In the genomic region with DNA sequence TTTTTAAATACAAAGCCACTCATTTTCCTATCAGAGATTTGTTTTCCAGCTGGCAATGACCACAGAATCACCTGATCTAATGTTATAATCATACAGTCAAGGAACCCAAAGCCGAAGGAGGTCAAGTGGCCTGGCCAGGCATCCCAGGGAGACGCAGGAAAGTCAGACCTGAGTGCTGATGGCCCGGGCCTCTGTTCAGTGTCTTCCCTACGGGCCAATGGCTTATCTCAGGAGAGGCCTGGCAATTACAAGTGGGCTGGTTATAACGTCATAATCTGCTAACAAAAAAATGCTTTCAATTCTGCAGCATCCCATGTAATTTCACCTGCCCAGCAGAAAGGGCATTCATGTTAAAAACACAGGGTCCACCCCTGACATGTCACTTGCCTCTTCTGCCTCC, we compare ENCODE assay signal across 21 cellular contexts. TPM values are rescaled to one million over a fixed set of nuclear protein-coding genes. Genes with fewer than 3 reads are reported as not detected.
A peak's percentile ranks its signal among the peaks of the same experiment; 100 is the strongest.
DNase-seq lines count a peak whose midpoint lies in the region; ATAC-seq and TF ChIP-seq lines count a peak whose summit lies in the region.
"Had no signal": no experiment of that assay in that cellular context is flagged by ENCODE, and none has a peak within 500 bp of the region (broad histone marks: within the 10 kb centered on the region; RNA-seq: fewer than 3 reads in every experiment).

No MANE protein-coding gene starts in this region.

- TF ChIP-seq POLR2A in suprapubic skin (IDR thresholded peaks at IDR 0.05) (no peak), gastroesophageal sphincter (IDR thresholded peaks at IDR 0.05) (no peak)

- no peak overlapping the region for H3K4me3 Mint-ChIP-seq in GM23338
- H3K4me3 Mint-ChIP-seq: CD14-positive monocyte, IgD-negative memory B cell had no signal

- peaks cover 16% of the 10 kb centered on the region for H3K4me1 ChIP-seq in cardiac muscle cell (ENCODE audit: low read depth)
- no peaks in the 10 kb centered on the region for H3K4me1 ChIP-seq in GM23338 (ENCODE audit: insufficient read depth)
- peaks cover 3% of the 10 kb centered on the region for H3K4me1 ChIP-seq in suprapubic skin
- peaks cover 0 to 13% (median 0%) of the 10 kb centered on the region in 3 donors for H3K4me1 ChIP-seq in gastroesophageal sphincter

- no peak overlapping the region for H2AFZ ChIP-seq in GM23338

- H3K27me3 Mint-ChIP-seq in GM23338 (ENCODE audit: insufficient read depth, low read depth, poor library complexity), result peaks cover 4% of the 10 kb centered on the region
- H3K27me3 Mint-ChIP-seq: IgD-negative memory B cell had no signal

- no peak for TF ChIP-seq EP300 in suprapubic skin (IDR thresholded peaks at IDR 0.05)
- TF ChIP-seq EP300 in gastroesophageal sphincter (IDR thresholded peaks at IDR 0.05), result no peak

- H3F3A ChIP-seq in GM23338 (replicated peaks; ENCODE audit: low read depth), result no peaks in the 10 kb centered on the region

- H3K4me3 ChIP-seq in cardiac muscle cell (no peak overlapping the region), GM23338 (no peak overlapping the region), suprapubic skin (no peak overlapping the region), gastroesophageal sphincter (no peak overlapping the region)
- H3K4me3 ChIP-seq: Peyer's patch, SJSA1 had no signal

- ATAC-seq in GM23338 (no peak), gastroesophageal sphincter (no peak)

- H3K36me3 Mint-ChIP-seq in GM23338 (ENCODE audit: low read depth), result peaks cover 48% of the 10 kb centered on the region

- no peaks in the 10 kb centered on the region for H3K27me3 ChIP-seq in cardiac muscle cell
- no peaks in the 10 kb centered on the region for H3K27me3 ChIP-seq in GM23338 (ENCODE audit: insufficient read depth)
- no peaks in the 10 kb centered on the region for H3K27me3 ChIP-seq in suprapubic skin
- no peaks in the 10 kb centered on the region for H3K27me3 ChIP-seq in gastroesophageal sphincter
- H3K27me3 ChIP-seq: Peyer's patch, SJSA1 had no signal

- H3K79me2 ChIP-seq in GM23338 (replicated peaks; ENCODE audit: insufficient read depth), result 0 out of 2 replicates have a peak, but pooled peaks cover 5% of the 10 kb centered on the region

- TF ChIP-seq CTCF in cardiac muscle cell (IDR thresholded peaks at IDR 0.05; ENCODE audit: low read depth, low read length) (no peak), GM23338 (conservative IDR thresholded peaks at IDR 0.05; ENCODE audit: low read depth in 2 of 2) (no peak), suprapubic skin (IDR thresholded peaks at IDR 0.05) (no peak), gastroesophageal sphincter (IDR thresholded peaks at IDR 0.05) (no peak)

- H3K9me2 ChIP-seq in GM23338 (ENCODE audit: insufficient read depth), result no peaks in the 10 kb centered on the region

- 0 out of 2 replicates have a peak, but pooled peaks cover 6% of the 10 kb centered on the region for H4K20me1 ChIP-seq in GM23338 (replicated peaks; ENCODE audit: insufficient read depth)

- 88% methylated on average over 5 of the region's 5 CpGs for WGBS in suprapubic skin
- 49 to 60% methylated on average over 1 to 2 of the region's 5 CpGs for WGBS in gastroesophageal sphincter (ENCODE audit: low coverage in 1 of 2), 2 donors

- H3K27ac ChIP-seq in cardiac muscle cell, result peak overlapping the region; percentile 72
- no peak overlapping the region for H3K27ac ChIP-seq in GM23338 (ENCODE audit: low read depth)
- no peak overlapping the region for H3K27ac ChIP-seq in suprapubic skin
- H3K27ac ChIP-seq in gastroesophageal sphincter, result no peak overlapping the region
- H3K27ac ChIP-seq: 22Rv1, Peyer's patch, SJSA1 had no signal

- H3K27ac Mint-ChIP-seq in GM23338, result no peak overlapping the region

- H3K4me2 ChIP-seq in GM23338, result no peak overlapping the region

- DNase-seq in activated CD8-positive, alpha-beta memory T cell treated with anti-CD3 and anti-CD28 coated beads for 24 hours, result peak; percentile 32
- DNase-seq in activated CD8-positive, alpha-beta memory T cell treated with anti-CD3 and anti-CD28 coated beads, Interleukin-2, amount 50 U/mL, for 4 hours, result no peak
- DNase-seq in NCI-H2227 (lab: John Stamatoyannopoulos, UW; ENCODE audit: unreplicated experiment) (peak; percentile 19), cardiac muscle cell (ENCODE audit: low read depth in 1 of 2, low spot score in 1 of 2) (peak in 1 of 2 donors; percentile 80), islet precursor cell (peak; percentile 8), GM23338 (ENCODE audit: low spot score) (no peak), suprapubic skin (ENCODE audit: low spot score in 2 of 2) (no peak)
- DNase-seq: ACHN, DMS53, GDM1, MV-4-11, NCI-H1105 treated with DMSO at 0.1 percent for 48 hours, NCI-H2029 treated with DMSO at 0.1 percent for 48 hours, NCI-H524 treated with DMSO at 0.1 percent for 48 hours, NCI-H82, Peyer's patch had no signal

- no peaks in the 10 kb centered on the region for H3K9me3 ChIP-seq in cardiac muscle cell (ENCODE audit: low read depth)
- H3K9me3 ChIP-seq in suprapubic skin, result no peaks in the 10 kb centered on the region
- H3K9me3 ChIP-seq in gastroesophageal sphincter, result no peaks in the 10 kb centered on the region
- H3K9me3 ChIP-seq: Peyer's patch, SJSA1 had no signal

- H3K9me3 Mint-ChIP-seq in GM23338, result no peaks in the 10 kb centered on the region
- H3K9me3 Mint-ChIP-seq: CD14-positive monocyte, IgD-negative memory B cell had no signal

- H3K36me3 ChIP-seq in cardiac muscle cell (peaks cover 13% of the 10 kb centered on the region), GM23338 (ENCODE audit: insufficient read depth) (peaks cover 10% of the 10 kb centered on the region), suprapubic skin (peaks cover 69% of the 10 kb centered on the region), gastroesophageal sphincter (peaks cover 2 to 100% of the 10 kb centered on the region in 2 donors)

- no peaks in the 10 kb centered on the region for H3K4me1 Mint-ChIP-seq in GM23338

TF ChIP-seq in GM23338, 12 proteins besides CTCF, POLR2A, EP300 and RAD21 (continues in another document):
- TF ChIP-seq ZNF114 (CRISPR knock-in tag; IDR thresholded peaks at IDR 0.05), result no peak
- TF ChIP-seq, protein P1, sequence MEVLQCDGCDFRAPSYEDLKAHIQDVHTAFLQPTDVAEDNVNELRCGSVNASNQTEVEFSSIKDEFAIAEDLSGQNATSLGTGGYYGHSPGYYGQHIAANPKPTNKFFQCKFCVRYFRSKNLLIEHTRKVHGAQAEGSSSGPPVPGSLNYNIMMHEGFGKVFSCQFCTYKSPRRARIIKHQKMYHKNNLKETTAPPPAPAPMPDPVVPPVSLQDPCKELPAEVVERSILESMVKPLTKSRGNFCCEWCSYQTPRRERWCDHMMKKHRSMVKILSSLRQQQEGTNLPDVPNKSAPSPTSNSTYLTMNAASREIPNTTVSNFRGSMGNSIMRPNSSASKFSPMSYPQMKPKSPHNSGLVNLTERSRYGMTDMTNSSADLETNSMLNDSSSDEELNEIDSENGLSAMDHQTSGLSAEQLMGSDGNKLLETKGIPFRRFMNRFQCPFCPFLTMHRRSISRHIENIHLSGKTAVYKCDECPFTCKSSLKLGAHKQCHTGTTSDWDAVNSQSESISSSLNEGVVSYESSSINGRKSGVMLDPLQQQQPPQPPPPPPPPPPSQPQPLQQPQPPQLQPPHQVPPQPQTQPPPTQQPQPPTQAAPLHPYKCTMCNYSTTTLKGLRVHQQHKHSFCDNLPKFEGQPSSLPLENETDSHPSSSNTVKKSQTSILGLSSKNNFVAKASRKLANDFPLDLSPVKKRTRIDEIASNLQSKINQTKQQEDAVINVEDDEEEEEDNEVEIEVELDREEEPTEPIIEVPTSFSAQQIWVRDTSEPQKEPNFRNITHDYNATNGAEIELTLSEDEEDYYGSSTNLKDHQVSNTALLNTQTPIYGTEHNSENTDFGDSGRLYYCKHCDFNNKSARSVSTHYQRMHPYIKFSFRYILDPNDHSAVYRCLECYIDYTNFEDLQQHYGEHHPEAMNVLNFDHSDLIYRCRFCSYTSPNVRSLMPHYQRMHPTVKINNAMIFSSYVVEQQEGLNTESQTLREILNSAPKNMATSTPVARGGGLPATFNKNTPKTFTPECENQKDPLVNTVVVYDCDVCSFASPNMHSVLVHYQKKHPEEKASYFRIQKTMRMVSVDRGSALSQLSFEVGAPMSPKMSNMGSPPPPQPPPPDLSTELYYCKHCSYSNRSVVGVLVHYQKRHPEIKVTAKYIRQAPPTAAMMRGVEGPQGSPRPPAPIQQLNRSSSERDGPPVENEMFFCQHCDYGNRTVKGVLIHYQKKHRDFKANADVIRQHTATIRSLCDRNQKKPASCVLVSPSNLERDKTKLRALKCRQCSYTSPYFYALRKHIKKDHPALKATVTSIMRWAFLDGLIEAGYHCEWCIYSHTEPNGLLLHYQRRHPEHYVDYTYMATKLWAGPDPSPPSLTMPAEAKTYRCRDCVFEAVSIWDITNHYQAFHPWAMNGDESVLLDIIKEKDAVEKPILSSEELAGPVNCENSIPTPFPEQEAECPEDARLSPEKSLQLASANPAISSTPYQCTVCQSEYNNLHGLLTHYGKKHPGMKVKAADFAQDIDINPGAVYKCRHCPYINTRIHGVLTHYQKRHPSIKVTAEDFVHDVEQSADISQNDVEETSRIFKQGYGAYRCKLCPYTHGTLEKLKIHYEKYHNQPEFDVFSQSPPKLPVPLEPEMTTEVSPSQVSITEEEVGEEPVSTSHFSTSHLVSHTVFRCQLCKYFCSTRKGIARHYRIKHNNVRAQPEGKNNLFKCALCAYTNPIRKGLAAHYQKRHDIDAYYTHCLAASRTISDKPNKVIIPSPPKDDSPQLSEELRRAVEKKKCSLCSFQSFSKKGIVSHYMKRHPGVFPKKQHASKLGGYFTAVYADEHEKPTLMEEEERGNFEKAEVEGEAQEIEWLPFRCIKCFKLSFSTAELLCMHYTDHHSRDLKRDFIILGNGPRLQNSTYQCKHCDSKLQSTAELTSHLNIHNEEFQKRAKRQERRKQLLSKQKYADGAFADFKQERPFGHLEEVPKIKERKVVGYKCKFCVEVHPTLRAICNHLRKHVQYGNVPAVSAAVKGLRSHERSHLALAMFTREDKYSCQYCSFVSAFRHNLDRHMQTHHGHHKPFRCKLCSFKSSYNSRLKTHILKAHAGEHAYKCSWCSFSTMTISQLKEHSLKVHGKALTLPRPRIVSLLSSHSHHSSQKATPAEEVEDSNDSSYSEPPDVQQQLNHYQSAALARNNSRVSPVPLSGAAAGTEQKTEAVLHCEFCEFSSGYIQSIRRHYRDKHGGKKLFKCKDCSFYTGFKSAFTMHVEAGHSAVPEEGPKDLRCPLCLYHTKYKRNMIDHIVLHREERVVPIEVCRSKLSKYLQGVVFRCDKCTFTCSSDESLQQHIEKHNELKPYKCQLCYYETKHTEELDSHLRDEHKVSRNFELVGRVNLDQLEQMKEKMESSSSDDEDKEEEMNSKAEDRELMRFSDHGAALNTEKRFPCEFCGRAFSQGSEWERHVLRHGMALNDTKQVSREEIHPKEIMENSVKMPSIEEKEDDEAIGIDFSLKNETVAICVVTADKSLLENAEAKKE (CRISPR knock-in tag; IDR thresholded peaks at IDR 0.05), result no peak
- no peak for TF ChIP-seq JUNB (IDR thresholded peaks at IDR 0.05; ENCODE audit: unreplicated experiment)
- TF ChIP-seq EZH2phosphoT487 (IDR thresholded peaks at IDR 0.05; ENCODE audit: unreplicated experiment), result no peak

RNA-seq across cellular contexts. Expression of a gene that starts 43.5 kb away (rescaled TPM):
- total RNA-seq in cardiac muscle cell (33.3 and 38.8 TPM in 2 replicates), suprapubic skin (10 to 100 TPM; 47.5 to 71.4 (median 55.8) TPM), gastroesophageal sphincter (10 to 100 TPM; 40.8 to 51.2 (median 46.2) TPM)
- polyA plus RNA-seq in cardiac muscle cell (40.0 and 44.5 TPM in 2 replicates), GM23338 (2016; fragmentation: Nextera tagmentation; extraction: Ambion mirVana) (40.0 and 40.6 TPM in 2 replicates)
- 59.0 and 85.5 TPM in 2 replicates for total RNA-seq in GM23338 (2014; rRNA removed; shearing (Covaris generic))

Comparison
In these comparisons a context has a peak if more than half of its experiments do, and no peak if none do; other contexts are left out.
1. DNase-seq: peak in activated CD8-positive, alpha-beta memory T cell treated with anti-CD3 and anti-CD28 coated beads for 24 hours (single experiment), NCI-H2227 (single experiment) and islet precursor cell (single experiment); none in activated CD8-positive, alpha-beta memory T cell treated with anti-CD3 and anti-CD28 coated beads, Interleukin-2, amount 50 U/mL, for 4 hours (single experiment), GM23338 (single experiment) and suprapubic skin (0 of 2).